ENCODE assay signal across 17 cellular contexts in genomic region chr20:64269604-64270411, GRCh38.
"Had no signal": no experiment of that assay in that cellular context is flagged by ENCODE, and none has a peak within 500 bp of the region (broad histone marks: within the 10 kb centered on the region; RNA-seq: fewer than 3 reads in every experiment).

No MANE protein-coding gene starts in this region.

- H3K27ac Mint-ChIP-seq: activated naive CD8-positive, alpha-beta T cell; stimulated activated naive CD8-positive, alpha-beta T cell treated with anti-CD3 and anti-CD28 coated beads, Interleukin-15, Interleukin-2, amounts not matched to agents 100 ng/mL and 50 ng/mL, for 24 hours had no signal

- ATAC-seq: left lobe of liver had no signal

- H3K27me3 ChIP-seq: esophagus muscularis mucosa, sigmoid colon, testis, uterus had no signal

- H3K9me3 ChIP-seq: esophagus muscularis mucosa, prostate gland, sigmoid colon, testis, uterus had no signal

- H3K9me3 Mint-ChIP-seq: stimulated activated naive CD8-positive, alpha-beta T cell treated with anti-CD3 and anti-CD28 coated beads, Interleukin-15, Interleukin-2, amounts not matched to agents 100 ng/mL and 50 ng/mL, for 24 hours had no signal

- H3K27me3 Mint-ChIP-seq: activated naive CD8-positive, alpha-beta T cell; stimulated activated naive CD8-positive, alpha-beta T cell treated with anti-CD3 and anti-CD28 coated beads, Interleukin-15, Interleukin-2, amounts not matched to agents 100 ng/mL and 50 ng/mL, for 24 hours had no signal

- H3K4me1 ChIP-seq: prostate gland, sigmoid colon had no signal

- H3K4me3 Mint-ChIP-seq: activated naive CD8-positive, alpha-beta T cell; stimulated activated naive CD8-positive, alpha-beta T cell treated with anti-CD3 and anti-CD28 coated beads, Interleukin-15, Interleukin-2, amounts not matched to agents 100 ng/mL and 50 ng/mL, for 24 hours had no signal

- H3K4me3 ChIP-seq: esophagus muscularis mucosa, prostate gland, sigmoid colon, uterus had no signal

- H3K36me3 ChIP-seq: prostate gland, uterus had no signal

- FAIRE-seq: islet of Langerhans, TTC549 had no signal

- H3K27ac ChIP-seq: esophagus muscularis mucosa, prostate gland, sigmoid colon, testis, uterus had no signal

- DNase-seq: activated CD4-positive, CD25-positive, alpha-beta regulatory T cell; activated effector memory CD4-positive, alpha-beta T cell treated with Interleukin-2 at 50 U/mL for 16 hours; activated T-cell treated with anti-CD3 and anti-CD28 coated beads, Interleukin-2, amount 50 U/mL, for 1 hour; amygdala; mesendoderm; sigmoid colon; stimulated activated CD4-positive, alpha-beta T cell treated with anti-CD3 and anti-CD28 coated beads, Interleukin-2, amount 100 ng/mL, for 24 hours; T-helper 2 cell; testis; uterus had no signal
